8 cellular contexts compared by ENCODE assay signal in genomic region chr22:46054091-46054877, GRCh38.
DNase-seq lines count a peak whose midpoint lies in the region; TF ChIP-seq lines count a peak whose summit lies in the region.

No MANE protein-coding gene starts in this region.

- DNase-seq in COLO668 (lab: John Stamatoyannopoulos, UW; ENCODE audit: unreplicated experiment): peak; percentile 62
- DNase-seq in HL-60 (ENCODE audit: low read depth in 1 of 2, low spot score in 1 of 2): peak in 1 of 2 experiments; percentile 35
- peak; percentile 49 for DNase-seq in activated CD4-positive, alpha-beta T cell treated with anti-CD3 and anti-CD28 coated beads, Interleukin-2, amount 10 ng/mL, durations not matched to agents 7 days and 5 days
- DNase-seq in epithelial cell of esophagus (ENCODE audit: low read depth): peak; percentile 54
- peak; percentile 66 for DNase-seq in mucosa of gallbladder (ENCODE audit: low spot score)
- peak; percentile 63 to 65 for DNase-seq in thyroid gland
- no peak for DNase-seq in cerebellum (ENCODE audit: low spot score)
- DNase-seq in NK-92 treated with Interleukin-12 subunit alpha and Interleukin-12 subunit beta, amount 100 ng/mL, for 24 hours (lab: John Stamatoyannopoulos, UW): no peak

- peak overlapping the region; percentile 78 for H3K4me3 Mint-ChIP-seq in activated CD4-positive, alpha-beta T cell treated with anti-CD3 and anti-CD28 coated beads, Interleukin-2, amount 10 ng/mL, durations not matched to agents 7 days and 5 days

- no peaks in the 10 kb centered on the region for H3K36me3 ChIP-seq in thyroid gland

- POLR2A ChIA-PET in activated CD4-positive, alpha-beta T cell treated with anti-CD3 and anti-CD28 coated beads, Interleukin-2, amount 10 ng/mL, durations not matched to agents 7 days and 5 days (lab: Charles Lee): interaction anchor here (0.6 kb wide), 1 partner anchor 242 kb away, joined by 3 read pairs; the partner anchor contains the start of gene GTSE1

- intact Hi-C loops in thyroid gland (cut with DNase I): no loop called here

- 3 to 26% methylated on average over 18 to 31 of the region's 39 CpGs for WGBS in thyroid gland, 2 donors

- no peak for TF ChIP-seq CTCF in HL-60 (IDR thresholded peaks at IDR 0.05; ENCODE audit: insufficient read depth, low read length)
- TF ChIP-seq CTCF in epithelial cell of esophagus (IDR thresholded peaks at IDR 0.05; ENCODE audit: insufficient read depth, low read depth, low read length, missing control alignments): no peak
- no peak for TF ChIP-seq CTCF in thyroid gland (IDR thresholded peaks at IDR 0.05)

- H3K27ac ChIP-seq in HL-60 (replicated peaks) (peak overlapping the region; percentile 83), thyroid gland (peak overlapping the region; percentile 97 to 99 (median 99))

- H3K9me3 ChIP-seq in thyroid gland: no peaks in the 10 kb centered on the region

- H3K4me3 ChIP-seq in HL-60 (replicated peaks; ENCODE audit: insufficient read depth, low read length) (peak overlapping the region; percentile 50), epithelial cell of esophagus (ENCODE audit: low read length) (peak overlapping the region; percentile 68), thyroid gland (replicated peaks in 1 of 3) (peak overlapping the region; percentile 27 to 65 (median 59))

- TF ChIP-seq POLR2A in thyroid gland (IDR thresholded peaks at IDR 0.05): peak in 1 of 2 donors; percentile 46

- peaks cover 4% of the 10 kb centered on the region for H3K36me3 Mint-ChIP-seq in activated CD4-positive, alpha-beta T cell treated with anti-CD3 and anti-CD28 coated beads, Interleukin-2, amount 10 ng/mL, durations not matched to agents 7 days and 5 days (ENCODE audit: low read depth)

- CTCF ChIA-PET in activated CD4-positive, alpha-beta T cell treated with anti-CD3 and anti-CD28 coated beads, Interleukin-2, amount 10 ng/mL, durations not matched to agents 7 days and 5 days (lab: Charles Lee): interaction anchor here (2.4 kb wide), 1 partner anchor 16 kb away, joined by 6 read pairs; no protein-coding TSS in a partner anchor

- peaks cover 52 to 73% of the 10 kb centered on the region in 2 donors for H3K4me1 ChIP-seq in thyroid gland

- H3K27me3 Mint-ChIP-seq in activated CD4-positive, alpha-beta T cell treated with anti-CD3 and anti-CD28 coated beads, Interleukin-2, amount 10 ng/mL, durations not matched to agents 7 days and 5 days: no peaks in the 10 kb centered on the region

- peaks cover 58% of the 10 kb centered on the region for H3K4me1 Mint-ChIP-seq in activated CD4-positive, alpha-beta T cell treated with anti-CD3 and anti-CD28 coated beads, Interleukin-2, amount 10 ng/mL, durations not matched to agents 7 days and 5 days

- no peaks in the 10 kb centered on the region for H3K9me3 Mint-ChIP-seq in activated CD4-positive, alpha-beta T cell treated with anti-CD3 and anti-CD28 coated beads, Interleukin-2, amount 10 ng/mL, durations not matched to agents 7 days and 5 days

- peak overlapping the region; percentile 93 for H3K27ac Mint-ChIP-seq in activated CD4-positive, alpha-beta T cell treated with anti-CD3 and anti-CD28 coated beads, Interleukin-2, amount 10 ng/mL, durations not matched to agents 7 days and 5 days

- no peaks in the 10 kb centered on the region for H3K27me3 ChIP-seq in HL-60 (ENCODE audit: insufficient read depth, poor library complexity, severe bottlenecking)
- H3K27me3 ChIP-seq in thyroid gland: no peaks in the 10 kb centered on the region

Comparison
In these comparisons a context has a peak if more than half of its experiments do, and no peak if none do; other contexts are left out.
1. DNase-seq: peak in COLO668 (single experiment), activated CD4-positive, alpha-beta T cell treated with anti-CD3 and anti-CD28 coated beads, Interleukin-2, amount 10 ng/mL, durations not matched to agents 7 days and 5 days (single experiment), epithelial cell of esophagus (single experiment), mucosa of gallbladder (single experiment) and thyroid gland (2 of 2); none in cerebellum (single experiment) and NK-92 treated with Interleukin-12 subunit alpha and Interleukin-12 subunit beta, amount 100 ng/mL, for 24 hours (single experiment).
2. Peak in every context shown above with its lines, with median percentiles within 50 percentile points of each other: H3K4me3 ChIP-seq.